Comparison of ENCODE assay signal across 12 cellular contexts in genomic region chr2:9102861-9103662, GRCh38.
DNase-seq lines count a peak whose midpoint lies in the region; ATAC-seq and TF ChIP-seq lines count a peak whose summit lies in the region.
"Had no signal": no experiment of that assay in that cellular context is flagged by ENCODE, and none has a peak within 500 bp of the region (broad histone marks: within the 10 kb centered on the region; RNA-seq: fewer than 3 reads in every experiment).

No MANE protein-coding gene starts in this region.

- no peak overlapping the region for H2BK5ac ChIP-seq in mesendoderm (ENCODE audit: low read length)

- H3K4me2 ChIP-seq in mesendoderm (ENCODE audit: low read length): peak overlapping the region; percentile 63

- TF ChIP-seq CTCF in 22Rv1 (IDR thresholded peaks at IDR 0.05) (0 out of 2 replicates have a peak, but pooled peaks have one; percentile 10), choroid plexus epithelial cell (conservative IDR thresholded peaks at IDR 0.05; ENCODE audit: low read depth, low read length) (peak; percentile 50), psoas muscle (IDR thresholded peaks at IDR 0.05) (no peak)

- intact Hi-C loops in psoas muscle (cut with DNase I): no loop called here

- H3K4me3 ChIP-seq in HUES64 (ENCODE audit: low read length) (peak overlapping the region; percentile 5; the same call in 1 of the 2 replicates), choroid plexus epithelial cell (ENCODE audit: low read depth, low read length) (no peak overlapping the region), mesendoderm (ENCODE audit: low read length) (no peak overlapping the region), psoas muscle (no peak overlapping the region)
- H3K4me3 ChIP-seq: SJCRH30, upper lobe of left lung had no signal

- no peak overlapping the region for H4K8ac ChIP-seq in mesendoderm (ENCODE audit: low read depth, low read length)

- H3K9ac ChIP-seq in HUES64 (ENCODE audit: low read depth, low read length) (no peak overlapping the region), mesendoderm (ENCODE audit: low read length) (peak overlapping the region; percentile 38)

- H3K27ac ChIP-seq in 22Rv1: peak overlapping the region; percentile 50
- no peak overlapping the region for H3K27ac ChIP-seq in HUES64 (ENCODE audit: low read depth, low read length)
- no peak overlapping the region for H3K27ac ChIP-seq in mesendoderm (ENCODE audit: low read depth, low read length)
- H3K27ac ChIP-seq in psoas muscle: no peak overlapping the region
- H3K27ac ChIP-seq: SJCRH30 had no signal

- H3K18ac ChIP-seq in mesendoderm (ENCODE audit: low read length): peak overlapping the region; percentile 78

- H3K4me1 ChIP-seq in HUES64 (ENCODE audit: insufficient read depth, low read length) (peaks cover 15% of the 10 kb centered on the region), mesendoderm (ENCODE audit: control insufficient read depth, low read depth, low read length) (peaks cover 10% of the 10 kb centered on the region), psoas muscle (no peaks in the 10 kb centered on the region)
- H3K4me1 ChIP-seq: BE2C had no signal

- no peak overlapping the region for H2BK15ac ChIP-seq in mesendoderm (replicated peaks; ENCODE audit: low read depth)

- no peak overlapping the region for H4K5ac ChIP-seq in mesendoderm (ENCODE audit: low read length)

- WGBS in HUES64: 80% methylated on average over 21 of the region's 21 CpGs
- WGBS in mesendoderm (ENCODE audit: extremely low coverage, insufficient coverage, low lambda C conversion rate): no CpG with 5 or more reads among the region's 21 CpGs
- WGBS in psoas muscle, 3 donors: 63 to 69% (median 67%) methylated on average over 21 of the region's 21 CpGs

- peak overlapping the region; percentile 52 for H3K56ac ChIP-seq in mesendoderm (ENCODE audit: low read length)

- DNase-seq in choroid plexus epithelial cell (ENCODE audit: low read depth): peak; percentile 63
- DNase-seq in mesendoderm: peak; percentile 84
- DNase-seq in psoas muscle: no peak
- no peak for DNase-seq in dedifferentiated amniotic fluid mesenchymal stem cell (ENCODE audit: extremely low spot score)
- DNase-seq: activated CD4-positive, alpha-beta T cell treated with anti-CD3 and anti-CD28 coated beads, Interleukin-2, amount 10 ng/mL, durations not matched to agents 7 days and 5 days; BE2C; SJCRH30 had no signal

- H3K4ac ChIP-seq in mesendoderm (ENCODE audit: low read depth, low read length): no peak overlapping the region

- H3K23ac ChIP-seq in mesendoderm (ENCODE audit: low read length): no peak overlapping the region

- H3K9me3 ChIP-seq in HUES64 (ENCODE audit: insufficient read depth, low read depth, low read length) (no peaks in the 10 kb centered on the region), psoas muscle (no peaks in the 10 kb centered on the region)
- H3K9me3 ChIP-seq: BE2C, SJCRH30, upper lobe of left lung had no signal

- no peaks in the 10 kb centered on the region for H3K79me2 ChIP-seq in mesendoderm (ENCODE audit: control insufficient read depth, insufficient read depth, low read length)

- H2AK5ac ChIP-seq in mesendoderm (ENCODE audit: low read length): no peak overlapping the region

- H3K79me1 ChIP-seq in mesendoderm (ENCODE audit: low read length): no peaks in the 10 kb centered on the region

- no peak overlapping the region for H2BK120ac ChIP-seq in mesendoderm (ENCODE audit: low read depth, low read length)

- ATAC-seq in psoas muscle (no peak), HG02884 (IDR thresholded peaks at IDR 0.05; ENCODE audit: unreplicated experiment) (no peak), GM18868 (IDR thresholded peaks at IDR 0.05; ENCODE audit: unreplicated experiment) (no peak)

- no peaks in the 10 kb centered on the region for H3K36me3 ChIP-seq in HUES64 (ENCODE audit: insufficient read depth, low read length)
- H3K36me3 ChIP-seq in mesendoderm (ENCODE audit: control insufficient read depth, insufficient read depth, low read length): no peaks in the 10 kb centered on the region
- H3K36me3 ChIP-seq in psoas muscle (ENCODE audit: insufficient read depth in 1 of 2, low read depth in 1 of 2): no peaks in the 10 kb centered on the region
- H3K36me3 ChIP-seq: BE2C, SJCRH30, upper lobe of left lung had no signal

- no peaks in the 10 kb centered on the region for H3K27me3 ChIP-seq in HUES64 (ENCODE audit: insufficient read depth, low read length)
- no peaks in the 10 kb centered on the region for H3K27me3 ChIP-seq in mesendoderm (ENCODE audit: insufficient read depth, low read length, poor library complexity)
- H3K27me3 ChIP-seq in psoas muscle (ENCODE audit: insufficient read depth in 3 of 3, low read length in 2 of 3): no peaks in the 10 kb centered on the region
- H3K27me3 ChIP-seq: BE2C, SJCRH30, upper lobe of left lung had no signal

Comparison
In these comparisons a context has a peak if more than half of its experiments do, and no peak if none do; other contexts are left out.
1. DNase-seq: peak in choroid plexus epithelial cell (single experiment) and mesendoderm (single experiment); none in psoas muscle (0 of 2) and dedifferentiated amniotic fluid mesenchymal stem cell (single experiment).